18 cellular contexts compared by ENCODE assay signal in genomic region chr20:34542439-34542838, GRCh38. TPM values are rescaled to one million over a fixed set of nuclear protein-coding genes. Genes with fewer than 3 reads are reported as not detected.
DNase-seq lines count a peak whose midpoint lies in the region; ATAC-seq, FAIRE-seq and TF ChIP-seq lines count a peak whose summit lies in the region.
"Had no signal": no experiment of that assay in that cellular context is flagged by ENCODE, and none has a peak within 500 bp of the region (broad histone marks: within the 10 kb centered on the region; RNA-seq: fewer than 3 reads in every experiment).

No MANE protein-coding gene starts in this region.

- no peak overlapping the region for H3K4me3 Mint-ChIP-seq in activated CD4-positive, alpha-beta memory T cell treated with anti-CD3 and anti-CD28 coated beads for 36 hours
- no peak overlapping the region for H3K4me3 Mint-ChIP-seq in activated CD4-positive, alpha-beta memory T cell treated with anti-CD3 and anti-CD28 coated beads, Interleukin-2, amount 10 ng/mL, durations not matched to agents 7 days and 5 days
- no peak overlapping the region for H3K4me3 Mint-ChIP-seq in chondrocyte (ENCODE audit: unreplicated experiment)
- H3K4me3 Mint-ChIP-seq in stimulated activated memory B cell treated with anti-CD40 and anti-IgM and Interleukin-4, amounts not matched to agents 10 μg/mL and 1 μg/mL and 100 μg/mL, for 72 hours = no peak overlapping the region
- H3K4me3 Mint-ChIP-seq: CD14-positive monocyte, H9 had no signal

- CTCF ChIA-PET in activated CD4-positive, alpha-beta memory T cell treated with anti-CD3 and anti-CD28 coated beads for 36 hours (lab: Charles Lee) = interaction anchor here (0.6 to 10.9 kb wide), 4 partner anchors 97 to 230 kb away, joined by 3 to 138 read pairs (median 60); partner anchors contain the start of gene TP53INP2
- CTCF ChIA-PET in activated CD4-positive, alpha-beta memory T cell treated with anti-CD3 and anti-CD28 coated beads, Interleukin-2, amount 10 ng/mL, durations not matched to agents 7 days and 5 days (lab: Charles Lee) = interaction anchor here (2.9 to 5.5 kb wide), 2 partner anchors 226 to 230 kb away, joined by 15 to 34 read pairs; no protein-coding TSS in a partner anchor
- CTCF ChIA-PET in HepG2 (lab: Yijun Ruan, JAX; ENCODE audit: low intra/inter-chr PET ratio, low total read pairs) = no interaction called here

- no peak overlapping the region for H2AFZ ChIP-seq in HepG2 (ENCODE audit: low read length)

- no peak overlapping the region for H3K4me2 ChIP-seq in HepG2 (ENCODE audit: low read depth, low read length)

- ATAC-seq in HepG2 (no peak), right lobe of liver (no peak)
- no peak for ATAC-seq in stimulated activated memory B cell treated with anti-CD40 and anti-IgM and Interleukin-4, amounts not matched to agents 10 μg/mL and 1 μg/mL and 100 μg/mL, for 72 hours

- TF ChIP-seq POLR2A in HepG2 (IDR thresholded peaks at IDR 0.05; ENCODE audit: insufficient read depth in 1 of 2, low read depth in 2 of 2, low read length in 2 of 2) (no peak), right lobe of liver (IDR thresholded peaks at IDR 0.05) (no peak)

- H3K36me3 Mint-ChIP-seq in activated CD4-positive, alpha-beta memory T cell treated with anti-CD3 and anti-CD28 coated beads for 36 hours = peaks cover 10% of the 10 kb centered on the region
- peaks cover 35% of the 10 kb centered on the region for H3K36me3 Mint-ChIP-seq in activated CD4-positive, alpha-beta memory T cell treated with anti-CD3 and anti-CD28 coated beads, Interleukin-2, amount 10 ng/mL, durations not matched to agents 7 days and 5 days (ENCODE audit: low read depth)
- H3K36me3 Mint-ChIP-seq in chondrocyte (ENCODE audit: low read depth) = peaks cover 33% of the 10 kb centered on the region
- peaks cover 32% of the 10 kb centered on the region for H3K36me3 Mint-ChIP-seq in stimulated activated memory B cell treated with anti-CD40 and anti-IgM and Interleukin-4, amounts not matched to agents 10 μg/mL and 1 μg/mL and 100 μg/mL, for 72 hours

- peak overlapping the region; percentile 91 for H3K27ac Mint-ChIP-seq in activated CD4-positive, alpha-beta memory T cell treated with anti-CD3 and anti-CD28 coated beads for 36 hours
- no peak overlapping the region for H3K27ac Mint-ChIP-seq in activated CD4-positive, alpha-beta memory T cell treated with anti-CD3 and anti-CD28 coated beads, Interleukin-2, amount 10 ng/mL, durations not matched to agents 7 days and 5 days
- H3K27ac Mint-ChIP-seq in chondrocyte (ENCODE audit: unreplicated experiment) = no peak overlapping the region
- H3K27ac Mint-ChIP-seq in stimulated activated memory B cell treated with anti-CD40 and anti-IgM and Interleukin-4, amounts not matched to agents 10 μg/mL and 1 μg/mL and 100 μg/mL, for 72 hours = peak overlapping the region; percentile 52
- H3K27ac Mint-ChIP-seq: CD14-positive monocyte, H9 had no signal

- 97% methylated on average over 6 of the region's 6 CpGs for WGBS in HepG2 (ENCODE audit: low lambda C conversion rate)
- 100% methylated on average over 2 of the region's 6 CpGs for WGBS in right lobe of liver (ENCODE audit: insufficient coverage, low coverage, low lambda C conversion rate, missing lambda C conversion rate)

- H3K4me3 ChIP-seq in HepG2 (replicated peaks in 1 of 3; ENCODE audit: insufficient read depth in 1 of 3, low read depth in 2 of 3, low read length in 3 of 3) = no peak overlapping the region
- no peak overlapping the region for H3K4me3 ChIP-seq in right lobe of liver

- H3K9me3 ChIP-seq in HepG2 (ENCODE audit: low read length) = no peaks in the 10 kb centered on the region
- H3K9me3 ChIP-seq in right lobe of liver = no peaks in the 10 kb centered on the region

- H3K79me2 ChIP-seq in HepG2 (ENCODE audit: insufficient read depth, low read length) = no peaks in the 10 kb centered on the region

- H3K36me3 ChIP-seq in HepG2 (replicated peaks in 1 of 2; ENCODE audit: control insufficient read depth in 1 of 2, insufficient read depth in 2 of 2, low read length in 2 of 2) (peaks cover 22 to 45% of the 10 kb centered on the region in 2 experiments), right lobe of liver (peaks cover 0 to 22% (median 11%) of the 10 kb centered on the region in 4 donors)

- no peaks in the 10 kb centered on the region for H3K27me3 Mint-ChIP-seq in activated CD4-positive, alpha-beta memory T cell treated with anti-CD3 and anti-CD28 coated beads for 36 hours
- H3K27me3 Mint-ChIP-seq in activated CD4-positive, alpha-beta memory T cell treated with anti-CD3 and anti-CD28 coated beads, Interleukin-2, amount 10 ng/mL, durations not matched to agents 7 days and 5 days = no peaks in the 10 kb centered on the region
- H3K27me3 Mint-ChIP-seq in chondrocyte (ENCODE audit: low read depth) = no peaks in the 10 kb centered on the region
- peaks cover 2% of the 10 kb centered on the region for H3K27me3 Mint-ChIP-seq in stimulated activated memory B cell treated with anti-CD40 and anti-IgM and Interleukin-4, amounts not matched to agents 10 μg/mL and 1 μg/mL and 100 μg/mL, for 72 hours

- H3K4me1 Mint-ChIP-seq in activated CD4-positive, alpha-beta memory T cell treated with anti-CD3 and anti-CD28 coated beads for 36 hours (ENCODE audit: low read depth) = peaks cover 41% of the 10 kb centered on the region
- peaks cover 21% of the 10 kb centered on the region for H3K4me1 Mint-ChIP-seq in activated CD4-positive, alpha-beta memory T cell treated with anti-CD3 and anti-CD28 coated beads, Interleukin-2, amount 10 ng/mL, durations not matched to agents 7 days and 5 days
- no peaks in the 10 kb centered on the region for H3K4me1 Mint-ChIP-seq in chondrocyte (ENCODE audit: low read depth)
- peaks cover 15% of the 10 kb centered on the region for H3K4me1 Mint-ChIP-seq in stimulated activated memory B cell treated with anti-CD40 and anti-IgM and Interleukin-4, amounts not matched to agents 10 μg/mL and 1 μg/mL and 100 μg/mL, for 72 hours

- H3K4me1 ChIP-seq in HepG2 (ENCODE audit: insufficient read depth, low read length) (peaks cover 19% of the 10 kb centered on the region), right lobe of liver (peaks cover 0 to 6% (median 2%) of the 10 kb centered on the region in 4 donors)

- H3K27ac ChIP-seq in HepG2 (ENCODE audit: extremely low read length, insufficient read depth, low read length) (no peak overlapping the region), right lobe of liver (no peak overlapping the region)
- H3K27ac ChIP-seq: 22Rv1 had no signal

- intact Hi-C loops in activated CD4-positive, alpha-beta memory T cell treated with anti-CD3 and anti-CD28 coated beads for 36 hours (cut with micrococcal nuclease) = no loop called here
- intact Hi-C loops in HepG2 (cut with micrococcal nuclease; ENCODE audit: unreplicated experiment) (no loop called here), right lobe of liver (cut with DNase I) (loop anchor here in 1 of 2 donors (10.0 kb wide), 1 partner anchor 162 kb away; the partner anchor contains the start of gene TP53INP2)

- no peak for TF ChIP-seq RAD21 in HepG2 (CRISPR knock-in tag; IDR thresholded peaks at IDR 0.05)

- DNase-seq in activated CD4-positive, alpha-beta memory T cell treated with anti-CD3 and anti-CD28 coated beads for 36 hours = no peak
- no peak for DNase-seq in activated CD4-positive, alpha-beta memory T cell treated with anti-CD3 and anti-CD28 coated beads, Interleukin-2, amount 10 ng/mL, durations not matched to agents 7 days and 5 days
- DNase-seq in HepG2 (ENCODE audit: low spot score) (no peak), right lobe of liver (no peak), chondrocyte (ENCODE audit: low spot score) (peak; percentile 15), NCI-H146 treated with DMSO at 0.1 percent for 48 hours (lab: John Stamatoyannopoulos, UW; ENCODE audit: unreplicated experiment) (no peak), COR-L47 (lab: John Stamatoyannopoulos, UW) (no peak)
- DNase-seq: DMS153, DND-41, GDM1, GOT3, H9 had no signal

- POLR2A ChIA-PET in activated CD4-positive, alpha-beta memory T cell treated with anti-CD3 and anti-CD28 coated beads for 36 hours (lab: Charles Lee) = no interaction called here
- POLR2A ChIA-PET in activated CD4-positive, alpha-beta memory T cell treated with anti-CD3 and anti-CD28 coated beads, Interleukin-2, amount 10 ng/mL, durations not matched to agents 7 days and 5 days (lab: Charles Lee) = interaction anchor here (1.0 kb wide), 1 partner anchor 134 kb away, joined by 3 read pairs; the partner anchor contains the start of gene PIGU
- POLR2A ChIA-PET in HepG2 (lab: Yijun Ruan, JAX) = interaction anchor here (0.6 kb wide), 1 partner anchor 51 kb away, joined by 3 read pairs; no protein-coding TSS in a partner anchor

- no peak for TF ChIP-seq CTCF in HepG2 (CRISPR knock-in tag; IDR thresholded peaks at IDR 0.05)
- TF ChIP-seq CTCF in right lobe of liver (IDR thresholded peaks at IDR 0.05) = no peak
- no peak for TF ChIP-seq CTCF in chondrocyte (IDR thresholded peaks at IDR 0.05)

- in situ Hi-C loops in HepG2 (cut with HindIII; ENCODE audit: extremely low pct_ligation_motif_present, low pct_unique_long_range_greater_than_20kb) = no loop called here

- no peaks in the 10 kb centered on the region for H3K9me3 Mint-ChIP-seq in activated CD4-positive, alpha-beta memory T cell treated with anti-CD3 and anti-CD28 coated beads for 36 hours
- H3K9me3 Mint-ChIP-seq in activated CD4-positive, alpha-beta memory T cell treated with anti-CD3 and anti-CD28 coated beads, Interleukin-2, amount 10 ng/mL, durations not matched to agents 7 days and 5 days = no peaks in the 10 kb centered on the region
- no peaks in the 10 kb centered on the region for H3K9me3 Mint-ChIP-seq in chondrocyte (ENCODE audit: low read depth)
- H3K9me3 Mint-ChIP-seq in stimulated activated memory B cell treated with anti-CD40 and anti-IgM and Interleukin-4, amounts not matched to agents 10 μg/mL and 1 μg/mL and 100 μg/mL, for 72 hours = no peaks in the 10 kb centered on the region

- no TSS peak for BruUV-seq in HepG2 (replicated peaks; lab: Mats Ljungman, UMichigan)

- no peak overlapping the region for H3K9ac ChIP-seq in HepG2 (ENCODE audit: insufficient read depth, low read depth, low read length)

- TF ChIP-seq EP300 in HepG2 (IDR thresholded peaks at IDR 0.05; ENCODE audit: low read depth in 2 of 2, low read length in 2 of 2) = no peak
- TF ChIP-seq EP300 in HepG2 (CRISPR knock-in tag; IDR thresholded peaks at IDR 0.05; ENCODE audit: borderline replicate concordance) = no peak

- 0 out of 2 replicates have a peak, but pooled peaks cover 4% of the 10 kb centered on the region for H4K20me1 ChIP-seq in HepG2 (ENCODE audit: insufficient read depth, low read length)

- FAIRE-seq in HepG2 (lab: Jason Lieb, UNC) = no peak
- FAIRE-seq: D721Med, GM12892, GM19239 had no signal

- H3K27me3 ChIP-seq in HepG2 (ENCODE audit: control insufficient read depth in 1 of 2, insufficient read depth in 2 of 2, low read length in 2 of 2) (no peaks in the 10 kb centered on the region), right lobe of liver (no peaks in the 10 kb centered on the region)

RNA-seq across cellular contexts. Expression of gene MAP1LC3A, which starts 16.1 kb away (rescaled TPM):
- 1 to 10 TPM; 4.6 to 5.6 TPM for total RNA-seq in activated CD4-positive, alpha-beta memory T cell treated with anti-CD3 and anti-CD28 coated beads for 36 hours
- total RNA-seq in activated CD4-positive, alpha-beta memory T cell treated with anti-CD3 and anti-CD28 coated beads, Interleukin-2, amount 10 ng/mL, durations not matched to agents 7 days and 5 days = 10 to 100 TPM in 1 of 2 experiments, 1 to 10 TPM in 1; 8.9 to 10.5 TPM
- not detected in 2 replicates for total RNA-seq in HepG2 (2016; rRNA removed; fragmentation: Illumina TruSeq; extraction: Trizol)
- not detected in 2 replicates for total RNA-seq in HepG2 (2016; cell fraction: cytosol; rRNA removed; fragmentation: Illumina TruSeq; extraction: Trizol; ENCODE audit: low read depth)
- total RNA-seq in HepG2 (2016; cell fraction: insoluble cytoplasmic fraction; rRNA removed; fragmentation: Illumina TruSeq; extraction: Trizol) = not detected in 2 replicates
- not detected in 2 replicates for total RNA-seq in HepG2 (2016; cell fraction: membrane; rRNA removed; fragmentation: Illumina TruSeq; extraction: Trizol)
- not detected in 2 replicates for total RNA-seq in HepG2 (2016; cell fraction: nucleus; rRNA removed; fragmentation: Illumina TruSeq; extraction: Trizol)
- polyA plus RNA-seq in HepG2 (2011; rRNA removed) = not detected in 2 replicates
- polyA plus RNA-seq in HepG2 (2011; cell fraction: cytosol; rRNA removed) = not detected in 2 replicates
- 0.17 TPM in 1 of 2 replicates, not detected in the other for polyA plus RNA-seq in HepG2 (2011; cell fraction: nucleus; rRNA removed)
- not detected in 2 replicates for polyA plus RNA-seq in HepG2 (2012)
- not detected in 2 replicates for polyA plus RNA-seq in HepG2 (2016; cell fraction: cytosol; fragmentation: Illumina TruSeq; extraction: Trizol; ENCODE audit: low read depth)
- polyA plus RNA-seq in HepG2 (2016; cell fraction: insoluble cytoplasmic fraction; fragmentation: Illumina TruSeq; extraction: Trizol; ENCODE audit: low read depth) = not detected in 2 replicates
- not detected in 2 replicates for polyA plus RNA-seq in HepG2 (2016; cell fraction: membrane; fragmentation: Illumina TruSeq; extraction: Trizol; ENCODE audit: low read depth)
- polyA plus RNA-seq in HepG2 (2016; cell fraction: nucleus; fragmentation: Illumina TruSeq; extraction: Trizol; ENCODE audit: insufficient read depth, low read depth) = not detected in 2 replicates
- not detected in 2 replicates for polyA minus RNA-seq in HepG2 (2011; rRNA and poly(A)+ RNA removed; ENCODE audit: low replicate concordance)
- not detected in 2 replicates for polyA minus RNA-seq in HepG2 (2011; cell fraction: cytosol; rRNA and poly(A)+ RNA removed)
- not detected in 2 replicates for polyA minus RNA-seq in HepG2 (2011; cell fraction: nucleus; rRNA and poly(A)+ RNA removed)
- 10 to 100 TPM; 14.4 to 39.6 (median 26.3) TPM for total RNA-seq in right lobe of liver
- 49.4 to 128 TPM (median 120 TPM) in 3 replicates for total RNA-seq in chondrocyte

RNA-seq across cellular contexts. Expression of gene DYNLRB1, which starts 26.2 kb away (rescaled TPM):
- 100 to 1,000 TPM; 101 to 108 TPM for total RNA-seq in activated CD4-positive, alpha-beta memory T cell treated with anti-CD3 and anti-CD28 coated beads for 36 hours
- total RNA-seq in activated CD4-positive, alpha-beta memory T cell treated with anti-CD3 and anti-CD28 coated beads, Interleukin-2, amount 10 ng/mL, durations not matched to agents 7 days and 5 days = 100 to 1,000 TPM; 107 to 109 TPM
- total RNA-seq in HepG2 (2016; rRNA removed; fragmentation: Illumina TruSeq; extraction: Trizol) (140 and 151 TPM in 2 replicates), right lobe of liver (10 to 100 TPM; 34.8 to 84.3 (median 42.7) TPM), chondrocyte (111 to 204 TPM (median 199 TPM) in 3 replicates)
- 70.8 and 95.6 TPM in 2 replicates for total RNA-seq in HepG2 (2016; cell fraction: cytosol; rRNA removed; fragmentation: Illumina TruSeq; extraction: Trizol; ENCODE audit: low read depth)
- total RNA-seq in HepG2 (2016; cell fraction: insoluble cytoplasmic fraction; rRNA removed; fragmentation: Illumina TruSeq; extraction: Trizol) = 132 and 137 TPM in 2 replicates
- total RNA-seq in HepG2 (2016; cell fraction: membrane; rRNA removed; fragmentation: Illumina TruSeq; extraction: Trizol) = 86.4 and 104 TPM in 2 replicates
- 52.8 and 64.0 TPM in 2 replicates for total RNA-seq in HepG2 (2016; cell fraction: nucleus; rRNA removed; fragmentation: Illumina TruSeq; extraction: Trizol)
- polyA plus RNA-seq in HepG2 (2011; rRNA removed) = 244 and 285 TPM in 2 replicates
- 208 and 234 TPM in 2 replicates for polyA plus RNA-seq in HepG2 (2011; cell fraction: cytosol; rRNA removed)
- polyA plus RNA-seq in HepG2 (2011; cell fraction: nucleus; rRNA removed) = 71.4 and 86.5 TPM in 2 replicates
- 331 and 366 TPM in 2 replicates for polyA plus RNA-seq in HepG2 (2012)
- 170 and 195 TPM in 2 replicates for polyA plus RNA-seq in HepG2 (2016; cell fraction: cytosol; fragmentation: Illumina TruSeq; extraction: Trizol; ENCODE audit: low read depth)
- polyA plus RNA-seq in HepG2 (2016; cell fraction: insoluble cytoplasmic fraction; fragmentation: Illumina TruSeq; extraction: Trizol; ENCODE audit: low read depth) = 370 and 446 TPM in 2 replicates
- 217 and 229 TPM in 2 replicates for polyA plus RNA-seq in HepG2 (2016; cell fraction: membrane; fragmentation: Illumina TruSeq; extraction: Trizol; ENCODE audit: low read depth)
- polyA plus RNA-seq in HepG2 (2016; cell fraction: nucleus; fragmentation: Illumina TruSeq; extraction: Trizol; ENCODE audit: insufficient read depth, low read depth) = 196 and 204 TPM in 2 replicates
- 201 and 224 TPM in 2 replicates for polyA minus RNA-seq in HepG2 (2011; rRNA and poly(A)+ RNA removed; ENCODE audit: low replicate concordance)
- polyA minus RNA-seq in HepG2 (2011; cell fraction: cytosol; rRNA and poly(A)+ RNA removed) = 65.3 and 87.8 TPM in 2 replicates
- polyA minus RNA-seq in HepG2 (2011; cell fraction: nucleus; rRNA and poly(A)+ RNA removed) = 48.7 and 54.5 TPM in 2 replicates

Comparison
In these comparisons a context has a peak if more than half of its experiments do, and no peak if none do; other contexts are left out.
1. H3K27ac Mint-ChIP-seq: peak in activated CD4-positive, alpha-beta memory T cell treated with anti-CD3 and anti-CD28 coated beads for 36 hours (single experiment) and stimulated activated memory B cell treated with anti-CD40 and anti-IgM and Interleukin-4, amounts not matched to agents 10 μg/mL and 1 μg/mL and 100 μg/mL, for 72 hours (single experiment); none in activated CD4-positive, alpha-beta memory T cell treated with anti-CD3 and anti-CD28 coated beads, Interleukin-2, amount 10 ng/mL, durations not matched to agents 7 days and 5 days (single experiment) and chondrocyte (single experiment).